Comparison of ENCODE assay signal across 9 cellular contexts in the genomic region with DNA sequence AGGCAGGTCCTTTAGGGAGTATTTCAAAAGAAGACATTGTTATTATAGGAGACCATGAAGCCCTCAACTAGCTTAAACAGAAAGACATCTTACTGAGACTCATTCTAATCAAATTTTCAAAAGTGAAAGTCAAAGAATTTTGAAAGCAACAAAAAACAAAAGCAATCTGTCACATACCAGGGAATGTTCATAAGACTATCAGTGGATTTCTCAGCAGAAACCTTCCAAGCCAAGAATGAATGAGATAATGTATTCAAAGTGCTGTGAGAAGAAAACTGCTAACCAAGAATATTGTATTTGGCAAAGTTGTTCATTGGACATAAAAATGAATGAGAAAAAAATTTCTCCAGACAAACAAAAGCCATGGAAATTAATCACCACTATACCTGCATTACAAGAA. TPM values are rescaled to one million over a fixed set of nuclear protein-coding genes. Genes with fewer than 3 reads are reported as not detected.
"Had no signal": no experiment of that assay in that cellular context is flagged by ENCODE, and none has a peak within 500 bp of the region (broad histone marks: within the 10 kb centered on the region; RNA-seq: fewer than 3 reads in every experiment).

No MANE protein-coding gene starts in this region.

- H3K9ac ChIP-seq: GM23248 had no signal

- ATAC-seq: GM23338 had no signal

- H3K27ac Mint-ChIP-seq: GM23338, H9, HFFc6 had no signal

- H3K4me3 ChIP-seq: GM23248, GM23338, HAP-1 had no signal

- H2AFZ ChIP-seq: GM23248, GM23338 had no signal

- DNase-seq: GM23248, GOT3, H7, H9, HCEC 1CT, HFFc6 had no signal

- H3K4me2 ChIP-seq: GM23338 had no signal

- H3K36me3 ChIP-seq: HAP-1 had no signal

- H3K9me3 Mint-ChIP-seq: GM23338 had no signal

- H3K9me3 ChIP-seq: HAP-1 had no signal

- H3K4me3 Mint-ChIP-seq: GM23338, H9, HFFc6 had no signal

- H3K27ac ChIP-seq: GM23248 had no signal

RNA-seq across cellular contexts. Expression of gene FUT9, which starts 48.2 kb away (rescaled TPM):
- total RNA-seq: GM23248, H4, HFFc6 had no signal
- polyA plus RNA-seq: GM23248 had no signal
